Comparison of ENCODE assay signal across 38 cellular contexts in genomic region chr12:16277585-16277984, GRCh38. TPM values are rescaled to one million over a fixed set of nuclear protein-coding genes. Genes with fewer than 3 reads are reported as not detected.
"Had no signal": no experiment of that assay in that cellular context is flagged by ENCODE, and none has a peak within 500 bp of the region (broad histone marks: within the 10 kb centered on the region; RNA-seq: fewer than 3 reads in every experiment).

Gene SLC15A5, minus strand, starts transcription at chr12:16277685. Its CDS starts 0 bp downstream, at chr12:16277685.

- DNase-seq: activated effector memory CD4-positive, alpha-beta T cell treated with anti-CD3 and anti-CD28 coated beads, Interleukin-2, amount 50 U/mL, for 16 hours; activated effector memory CD4-positive, alpha-beta T cell treated with Interleukin-2 at 50 U/mL for 16 hours; activated gamma-delta T cell; activated gamma-delta T cell treated with Interleukin-2 at 50 U/mL for 16 hours; activated naive CD4-positive, alpha-beta T cell; activated naive CD4-positive, alpha-beta T cell treated with anti-CD3 and anti-CD28 coated beads for 36 hours; activated naive CD4-positive, alpha-beta T cell treated with anti-CD3 and anti-CD28 coated beads, Interleukin-2, amount 10 ng/mL, durations not matched to agents 7 days and 5 days; activated naive CD4-positive, alpha-beta T cell treated with anti-CD3 and anti-CD28 coated beads, Interleukin-2, amount 50 U/mL, for 16 hours; activated naive CD4-positive, alpha-beta T cell treated with Interleukin-2 at 50 U/mL for 16 hours; activated naive CD8-positive, alpha-beta T cell treated with anti-CD3 and anti-CD28 coated beads for 36 hours; activated naive CD8-positive, alpha-beta T cell treated with anti-CD3 and anti-CD28 coated beads, Interleukin-2, amount 10 ng/mL, durations not matched to agents 7 days and 5 days; activated naive CD8-positive, alpha-beta T cell treated with anti-CD3 and anti-CD28 coated beads, Interleukin-2, amount 50 U/mL, for 24 hours; activated T-cell treated with anti-CD3 and anti-CD28 coated beads, Interleukin-2, amount 50 U/mL, for 4 hours; activated T-cell treated with anti-CD3 and anti-CD28 coated beads, Interleukin-2, amount 50 U/mL, for 48 hours; activated T-cell treated with anti-CD3 and anti-CD28 coated beads, Interleukin-2, amount 50 U/mL, for 72 hours; adrenal gland; amniotic stem cell; amygdala; anterior cingulate cortex; aorta; body of pancreas; brain microvascular endothelial cell; caudate nucleus; central memory CD4-positive, alpha-beta T cell; cerebellar nuclear complex had no signal

- ATAC-seq: activated naive CD4-positive, alpha-beta T cell treated with anti-CD3 and anti-CD28 coated beads, Interleukin-2, amount 50 U/mL, for 72 hours; activated naive CD8-positive, alpha-beta T cell treated with anti-CD3 and anti-CD28 coated beads, Interleukin-2, amount 50 U/mL, for 24 hours; activated T-cell treated with anti-CD3 and anti-CD28 coated beads, Interleukin-2, amount 50 U/mL, for 4 hours; activated T-cell treated with anti-CD3 and anti-CD28 coated beads, Interleukin-2, amount 50 U/mL, for 72 hours; activated T-helper 17 cell treated with anti-CD3 and anti-CD28 coated beads, Interleukin-2, amount 50 U/mL, for 72 hours; body of pancreas had no signal

- H3K27ac ChIP-seq: adrenal gland, ascending aorta, body of pancreas, brain microvascular endothelial cell, breast epithelium, cardiac muscle cell had no signal

- H3K36me3 ChIP-seq: adrenal gland, ascending aorta, brain microvascular endothelial cell, breast epithelium, cardiac muscle cell had no signal

- H3K4me1 ChIP-seq: adrenal gland, ascending aorta, body of pancreas, breast epithelium had no signal

- H3K9me3 ChIP-seq: adrenal gland, ascending aorta, body of pancreas had no signal

- H3K4me3 ChIP-seq: adrenal gland, ascending aorta, body of pancreas, breast epithelium, cardiac muscle cell had no signal

- H3K27me3 ChIP-seq: adrenal gland, ascending aorta, body of pancreas, brain microvascular endothelial cell, breast epithelium, cardiac muscle cell had no signal

RNA-seq across cellular contexts. Expression of gene SLC15A5, which starts in this region (rescaled TPM):
- total RNA-seq: activated naive CD4-positive, alpha-beta T cell treated with anti-CD3 and anti-CD28 coated beads for 36 hours; activated naive CD4-positive, alpha-beta T cell treated with anti-CD3 and anti-CD28 coated beads, Interleukin-2, amount 50 U/mL, for 72 hours; activated naive CD8-positive, alpha-beta T cell treated with anti-CD3 and anti-CD28 coated beads for 36 hours; activated naive CD8-positive, alpha-beta T cell treated with anti-CD3 and anti-CD28 coated beads, Interleukin-2, amount 10 ng/mL, durations not matched to agents 7 days and 5 days; activated T-cell treated with anti-CD3 and anti-CD28 coated beads, Interleukin-2, amount 50 U/mL, for 4 hours; activated T-cell treated with anti-CD3 and anti-CD28 coated beads, Interleukin-2, amount 50 U/mL, for 72 hours; activated T-helper 1 cell treated with anti-CD3 and anti-CD28 coated beads, Interleukin-12 subunit alpha, Interleukin-12 subunit beta, Interleukin-2, Interleukin-4 antibody, amounts not matched to agents 30 ng/mL and 10 ng/mL and 1 ng/mL, durations not matched to agents 14 hours and 24 hours and 36 hours; activated T-helper 17 cell treated with anti-CD3 and anti-CD28 coated beads, Interleukin-2, amount 50 U/mL, for 72 hours; activated T-helper 2 cell treated with anti-CD3 and anti-CD28 coated beads, Interferon-gamma antibody, Interleukin-2, Interleukin-4, amounts not matched to agents 10 μg/mL and 5 μg/mL and 100 μg/mL, durations not matched to agents 14 hours and 24 hours and 36 hours; adrenal gland; aorta; ascending aorta; astrocyte; body of pancreas; breast epithelium; bronchial epithelial cell; cardiac muscle cell; cardiac septum; cerebellum; chondrocyte had no signal
- polyA plus RNA-seq: adipose tissue, adrenal gland, aorta, cardiac muscle cell had no signal
